In the genomic region with DNA sequence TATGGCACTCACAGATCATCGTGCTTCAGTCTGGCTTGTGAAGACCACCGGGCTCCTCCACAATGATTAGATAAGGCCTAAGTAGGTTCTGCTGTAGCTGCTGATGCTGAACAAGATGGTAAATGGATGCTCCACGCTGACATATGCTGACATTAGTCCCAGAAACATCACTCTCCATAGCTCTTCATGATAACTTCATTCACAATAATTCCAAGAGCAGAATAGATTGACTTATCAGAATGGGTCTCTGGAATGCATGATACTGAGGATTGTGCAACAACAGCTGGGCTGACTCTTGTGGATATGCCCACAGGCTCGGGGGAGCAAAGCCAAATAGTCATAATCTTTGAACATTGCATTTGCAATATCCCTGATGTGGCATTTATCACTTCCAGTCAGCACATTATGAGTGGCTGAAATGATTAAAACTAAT, we compare ENCODE assay signal across 1 cellular context.
TF ChIP-seq lines count a peak whose summit lies in the region.

No MANE protein-coding gene starts in this region.

TF ChIP-seq in SK-N-SH, 30 proteins besides CTCF, POLR2A, EP300 and RAD21 (continued from another document):
- TF ChIP-seq, protein P1, sequence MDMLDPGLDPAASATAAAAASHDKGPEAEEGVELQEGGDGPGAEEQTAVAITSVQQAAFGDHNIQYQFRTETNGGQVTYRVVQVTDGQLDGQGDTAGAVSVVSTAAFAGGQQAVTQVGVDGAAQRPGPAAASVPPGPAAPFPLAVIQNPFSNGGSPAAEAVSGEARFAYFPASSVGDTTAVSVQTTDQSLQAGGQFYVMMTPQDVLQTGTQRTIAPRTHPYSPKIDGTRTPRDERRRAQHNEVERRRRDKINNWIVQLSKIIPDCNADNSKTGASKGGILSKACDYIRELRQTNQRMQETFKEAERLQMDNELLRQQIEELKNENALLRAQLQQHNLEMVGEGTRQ (IDR thresholded peaks at IDR 0.05; ENCODE audit: borderline replicate concordance, low read depth, low read length) = no peak
- TF ChIP-seq EZH2phosphoT487 (IDR thresholded peaks at IDR 0.05; ENCODE audit: borderline replicate concordance, low read depth) (no peak), TEAD4 (IDR thresholded peaks at IDR 0.05; ENCODE audit: borderline replicate concordance, insufficient read depth) (peak; percentile 38; the same call in 1 of the 2 replicates), TAF1 (IDR thresholded peaks at IDR 0.05; ENCODE audit: borderline replicate concordance, low read depth, low read length) (no peak), JUND (IDR thresholded peaks at IDR 0.05) (no peak), POLR2AphosphoS5 (IDR thresholded peaks at IDR 0.05; ENCODE audit: low read depth, low read length) (0 out of 2 replicates have a peak, but pooled peaks have one; percentile 16), MXI1 (IDR thresholded peaks at IDR 0.05; ENCODE audit: low read depth, low read length) (no peak), RXRA (IDR thresholded peaks at IDR 0.05; ENCODE audit: borderline replicate concordance, low read depth) (no peak), MEF2A (IDR thresholded peaks at IDR 0.05; ENCODE audit: borderline replicate concordance, low read depth) (no peak), RFX5 (IDR thresholded peaks at IDR 0.05; ENCODE audit: low read length) (no peak), TCF12 (IDR thresholded peaks at IDR 0.05) (peak; percentile 27; the same call in 1 of the 2 replicates), NRF1 (IDR thresholded peaks at IDR 0.05; ENCODE audit: low read depth, low read length) (no peak)
- TF ChIP-seq, protein P2, sequence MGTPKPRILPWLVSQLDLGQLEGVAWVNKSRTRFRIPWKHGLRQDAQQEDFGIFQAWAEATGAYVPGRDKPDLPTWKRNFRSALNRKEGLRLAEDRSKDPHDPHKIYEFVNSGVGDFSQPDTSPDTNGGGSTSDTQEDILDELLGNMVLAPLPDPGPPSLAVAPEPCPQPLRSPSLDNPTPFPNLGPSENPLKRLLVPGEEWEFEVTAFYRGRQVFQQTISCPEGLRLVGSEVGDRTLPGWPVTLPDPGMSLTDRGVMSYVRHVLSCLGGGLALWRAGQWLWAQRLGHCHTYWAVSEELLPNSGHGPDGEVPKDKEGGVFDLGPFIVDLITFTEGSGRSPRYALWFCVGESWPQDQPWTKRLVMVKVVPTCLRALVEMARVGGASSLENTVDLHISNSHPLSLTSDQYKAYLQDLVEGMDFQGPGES (IDR thresholded peaks at IDR 0.05; ENCODE audit: low read depth, low read length) = no peak
- TF ChIP-seq, protein P3, sequence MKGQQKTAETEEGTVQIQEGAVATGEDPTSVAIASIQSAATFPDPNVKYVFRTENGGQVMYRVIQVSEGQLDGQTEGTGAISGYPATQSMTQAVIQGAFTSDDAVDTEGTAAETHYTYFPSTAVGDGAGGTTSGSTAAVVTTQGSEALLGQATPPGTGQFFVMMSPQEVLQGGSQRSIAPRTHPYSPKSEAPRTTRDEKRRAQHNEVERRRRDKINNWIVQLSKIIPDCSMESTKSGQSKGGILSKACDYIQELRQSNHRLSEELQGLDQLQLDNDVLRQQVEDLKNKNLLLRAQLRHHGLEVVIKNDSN (IDR thresholded peaks at IDR 0.05; ENCODE audit: borderline replicate concordance, low read depth) = no peak
- TF ChIP-seq, protein P4, sequence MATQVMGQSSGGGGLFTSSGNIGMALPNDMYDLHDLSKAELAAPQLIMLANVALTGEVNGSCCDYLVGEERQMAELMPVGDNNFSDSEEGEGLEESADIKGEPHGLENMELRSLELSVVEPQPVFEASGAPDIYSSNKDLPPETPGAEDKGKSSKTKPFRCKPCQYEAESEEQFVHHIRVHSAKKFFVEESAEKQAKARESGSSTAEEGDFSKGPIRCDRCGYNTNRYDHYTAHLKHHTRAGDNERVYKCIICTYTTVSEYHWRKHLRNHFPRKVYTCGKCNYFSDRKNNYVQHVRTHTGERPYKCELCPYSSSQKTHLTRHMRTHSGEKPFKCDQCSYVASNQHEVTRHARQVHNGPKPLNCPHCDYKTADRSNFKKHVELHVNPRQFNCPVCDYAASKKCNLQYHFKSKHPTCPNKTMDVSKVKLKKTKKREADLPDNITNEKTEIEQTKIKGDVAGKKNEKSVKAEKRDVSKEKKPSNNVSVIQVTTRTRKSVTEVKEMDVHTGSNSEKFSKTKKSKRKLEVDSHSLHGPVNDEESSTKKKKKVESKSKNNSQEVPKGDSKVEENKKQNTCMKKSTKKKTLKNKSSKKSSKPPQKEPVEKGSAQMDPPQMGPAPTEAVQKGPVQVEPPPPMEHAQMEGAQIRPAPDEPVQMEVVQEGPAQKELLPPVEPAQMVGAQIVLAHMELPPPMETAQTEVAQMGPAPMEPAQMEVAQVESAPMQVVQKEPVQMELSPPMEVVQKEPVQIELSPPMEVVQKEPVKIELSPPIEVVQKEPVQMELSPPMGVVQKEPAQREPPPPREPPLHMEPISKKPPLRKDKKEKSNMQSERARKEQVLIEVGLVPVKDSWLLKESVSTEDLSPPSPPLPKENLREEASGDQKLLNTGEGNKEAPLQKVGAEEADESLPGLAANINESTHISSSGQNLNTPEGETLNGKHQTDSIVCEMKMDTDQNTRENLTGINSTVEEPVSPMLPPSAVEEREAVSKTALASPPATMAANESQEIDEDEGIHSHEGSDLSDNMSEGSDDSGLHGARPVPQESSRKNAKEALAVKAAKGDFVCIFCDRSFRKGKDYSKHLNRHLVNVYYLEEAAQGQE (IDR thresholded peaks at IDR 0.05; ENCODE audit: low read depth, low read length) = no peak
